ENCODE assay signal across 17 cellular contexts in the genomic region with DNA sequence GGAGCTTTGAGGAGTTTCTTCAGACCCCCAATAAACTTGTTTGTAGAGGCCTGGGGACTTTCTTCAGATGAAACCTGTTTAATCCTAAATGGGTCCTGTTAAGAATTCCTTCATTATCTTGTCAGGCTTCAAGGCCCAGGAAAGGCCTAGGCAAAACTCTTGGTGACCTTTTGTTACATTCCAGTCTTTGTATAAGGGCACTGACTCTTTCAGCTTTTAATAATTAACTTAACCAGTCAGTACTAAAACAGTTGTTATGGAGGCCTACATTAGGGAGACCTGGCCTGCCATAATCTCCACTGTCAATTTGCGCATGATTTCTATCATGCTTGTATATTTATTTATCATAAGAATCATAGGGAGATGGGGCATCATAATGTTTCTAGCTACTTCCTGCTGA.
"Had no signal": no experiment of that assay in that cellular context is flagged by ENCODE, and none has a peak within 500 bp of the region (broad histone marks: within the 10 kb centered on the region; RNA-seq: fewer than 3 reads in every experiment).

No MANE protein-coding gene starts in this region.

- H3K27ac ChIP-seq: adrenal gland, colonic mucosa, pancreas, skin epidermis, thyroid gland, vagina had no signal

- H3K9me3 Mint-ChIP-seq: activated CD4-positive, alpha-beta T cell treated with anti-CD3 and anti-CD28 coated beads, Interleukin-2, amount 10 ng/mL, durations not matched to agents 7 days and 5 days; activated T-helper 17 cell treated with anti-CD3 and anti-CD28 coated beads, Interleukin-2, amount 50 U/mL, for 72 hours; T-helper 1 cell treated with Interleukin-12 subunit alpha and Interleukin-12 subunit beta and Interleukin-4 antibody, amounts not matched to agents 30 μg/mL and 1 μg/mL, for 36 hours had no signal

- H3K27ac Mint-ChIP-seq: activated CD4-positive, alpha-beta T cell treated with anti-CD3 and anti-CD28 coated beads, Interleukin-2, amount 10 ng/mL, durations not matched to agents 7 days and 5 days; activated T-helper 17 cell treated with anti-CD3 and anti-CD28 coated beads, Interleukin-2, amount 50 U/mL, for 72 hours; T-helper 1 cell treated with Interleukin-12 subunit alpha and Interleukin-12 subunit beta and Interleukin-4 antibody, amounts not matched to agents 30 μg/mL and 1 μg/mL, for 36 hours had no signal

- H3K4me3 Mint-ChIP-seq: activated CD4-positive, alpha-beta T cell treated with anti-CD3 and anti-CD28 coated beads, Interleukin-2, amount 10 ng/mL, durations not matched to agents 7 days and 5 days; activated T-helper 17 cell treated with anti-CD3 and anti-CD28 coated beads, Interleukin-2, amount 50 U/mL, for 72 hours; T-helper 1 cell treated with Interleukin-12 subunit alpha and Interleukin-12 subunit beta and Interleukin-4 antibody, amounts not matched to agents 30 μg/mL and 1 μg/mL, for 36 hours had no signal

- H3K27me3 Mint-ChIP-seq: activated T-helper 17 cell treated with anti-CD3 and anti-CD28 coated beads, Interleukin-2, amount 50 U/mL, for 72 hours had no signal

- H3K4me1 Mint-ChIP-seq: activated CD4-positive, alpha-beta T cell treated with anti-CD3 and anti-CD28 coated beads, Interleukin-2, amount 10 ng/mL, durations not matched to agents 7 days and 5 days; activated T-helper 17 cell treated with anti-CD3 and anti-CD28 coated beads, Interleukin-2, amount 50 U/mL, for 72 hours had no signal

- DNase-seq: activated CD4-positive, alpha-beta T cell treated with anti-CD3 and anti-CD28 coated beads, Interleukin-2, amount 10 ng/mL, durations not matched to agents 7 days and 5 days; activated CD4-positive, CD25-positive, alpha-beta regulatory T cell; activated naive CD4-positive, alpha-beta T cell treated with anti-CD3 and anti-CD28 coated beads, Interleukin-2, amount 50 U/mL, for 16 hours; activated T-cell treated with anti-CD3 and anti-CD28 coated beads for 4 hours; adrenal gland; caudate nucleus; colonic mucosa; effector CD4-positive, alpha-beta T cell; hypothalamus; left cardiac atrium; pancreas; retina; thyroid gland had no signal

- ATAC-seq: activated T-helper 17 cell treated with anti-CD3 and anti-CD28 coated beads, Interleukin-2, amount 50 U/mL, for 72 hours; left cardiac atrium had no signal
